Comparison of ENCODE assay signal across 8 cellular contexts in the genomic region with DNA sequence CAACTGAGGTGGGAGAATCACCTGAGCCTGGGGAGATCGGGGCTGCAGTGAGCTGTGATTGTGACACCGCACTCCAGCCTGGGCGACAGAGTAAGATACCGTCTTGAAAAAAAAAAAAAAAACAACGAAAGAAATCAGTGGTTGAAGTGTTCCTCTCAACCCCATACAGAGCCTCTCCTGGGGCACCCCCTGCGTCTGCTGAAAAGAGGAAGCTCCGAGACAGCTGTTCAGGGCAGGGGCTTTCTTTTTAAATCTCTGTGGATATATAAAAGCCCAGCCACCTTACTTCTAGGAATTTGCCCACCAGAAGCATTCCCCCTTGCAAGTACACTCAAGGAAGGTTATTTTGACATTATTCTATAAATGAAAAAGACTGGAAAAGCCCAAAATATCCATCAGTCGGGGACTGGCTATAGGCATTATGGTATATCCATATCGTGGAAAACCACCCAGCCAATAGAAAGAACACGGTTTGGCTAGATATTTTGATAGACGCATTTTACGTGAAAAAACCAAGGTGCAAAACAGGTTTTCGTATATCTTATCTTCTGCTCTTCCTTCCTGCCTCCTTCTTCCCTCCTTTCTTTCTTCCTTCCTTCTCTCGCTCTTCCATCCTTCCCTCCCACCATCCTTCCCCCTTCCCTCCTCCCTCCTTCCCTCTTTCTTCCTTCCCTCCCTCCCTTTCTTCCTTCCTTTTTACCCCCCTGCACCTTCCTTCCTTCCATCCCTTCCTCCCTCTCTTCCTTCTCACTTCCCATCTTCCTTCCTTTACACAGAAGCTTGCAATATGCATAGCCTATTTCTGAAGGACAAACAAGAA. TPM values are rescaled to one million over a fixed set of nuclear protein-coding genes. Genes with fewer than 3 reads are reported as not detected.
DNase-seq lines count a peak whose midpoint lies in the region; ATAC-seq and TF ChIP-seq lines count a peak whose summit lies in the region.

No MANE protein-coding gene starts in this region.

- H3K27me3 ChIP-seq in GM06990 (replicated peaks; ENCODE audit: control insufficient read depth, insufficient read depth, low read length), result no peaks in the 10 kb centered on the region

- peak overlapping the region; percentile 38 for H3K4me3 ChIP-seq in GM06990 (replicated peaks; ENCODE audit: low read depth, low read length)

- no peaks in the 10 kb centered on the region for H3K36me3 ChIP-seq in GM06990 (ENCODE audit: control insufficient read depth, insufficient read depth, low read length)

- no peak for TF ChIP-seq CTCF in GM06990 (IDR thresholded peaks at IDR 0.05; ENCODE audit: insufficient read depth, low read length, poor library complexity, severe bottlenecking)

- DNase-seq in GM06990 (ENCODE audit: extremely low read depth, insufficient read length), result no peak
- peak; percentile 47 for DNase-seq in GM19240 (ENCODE audit: insufficient read length, low spot score)
- DNase-seq in activated CD8-positive, alpha-beta memory T cell treated with anti-CD3 and anti-CD28 coated beads, Interleukin-2, amount 50 U/mL, for 24 hours (ENCODE audit: extremely low read depth), result peak; percentile 2
- DNase-seq in T1000 (lab: John Stamatoyannopoulos, UW), result no peak
- no peak for DNase-seq in AG20443 (ENCODE audit: low spot score)
- no peak for DNase-seq in mucosa of gallbladder (ENCODE audit: low spot score)
- no peak for DNase-seq in NCI-H1092 treated with DMSO at 0.1 percent for 48 hours (lab: John Stamatoyannopoulos, UW)

- ATAC-seq in HG03064 (IDR thresholded peaks at IDR 0.05; ENCODE audit: low read depth, unreplicated experiment), result peak; percentile 64

RNA-seq across cellular contexts. Expression of gene CCL22, which starts 9.2 kb away (rescaled TPM):
- 1.4 TPM for total RNA-seq in mucosa of gallbladder

RNA-seq across cellular contexts. Expression of gene CX3CL1, which starts 22.9 kb away (rescaled TPM):
- total RNA-seq in mucosa of gallbladder, result 19.7 TPM

RNA-seq across cellular contexts. Expression of gene CCL17, which starts 55.1 kb away (rescaled TPM):
- not detected for total RNA-seq in mucosa of gallbladder

Comparison
In these comparisons a context has a peak if more than half of its experiments do, and no peak if none do; other contexts are left out.
1. DNase-seq: peak in GM19240 (single experiment) and activated CD8-positive, alpha-beta memory T cell treated with anti-CD3 and anti-CD28 coated beads, Interleukin-2, amount 50 U/mL, for 24 hours (single experiment); none in GM06990 (single experiment), T1000 (single experiment), AG20443 (single experiment), mucosa of gallbladder (single experiment) and NCI-H1092 treated with DMSO at 0.1 percent for 48 hours (single experiment).